Comparison of ENCODE assay signal across 14 cellular contexts in the genomic region with DNA sequence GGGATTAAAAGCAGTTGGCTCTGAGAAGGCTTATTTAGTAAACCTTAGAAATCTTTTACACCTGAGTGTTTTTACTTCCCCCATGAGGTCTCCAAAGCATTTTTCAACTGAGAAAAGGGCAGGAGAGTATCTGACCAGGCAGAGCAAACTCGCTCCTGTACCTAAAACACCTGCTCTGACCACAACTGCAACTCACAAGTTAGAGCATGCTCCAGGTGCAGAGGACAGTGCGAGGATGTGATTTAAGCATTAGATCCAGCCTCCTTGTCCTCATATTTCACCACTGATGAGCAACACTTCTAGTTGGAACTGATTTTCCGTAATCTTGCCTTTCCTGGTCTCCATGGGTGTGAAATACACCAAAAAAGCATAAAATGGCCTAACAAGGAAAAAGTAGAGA.
"Had no signal": no experiment of that assay in that cellular context is flagged by ENCODE, and none has a peak within 500 bp of the region (broad histone marks: within the 10 kb centered on the region; RNA-seq: fewer than 3 reads in every experiment).

No MANE protein-coding gene starts in this region.

- DNase-seq: activated CD4-positive, alpha-beta memory T cell treated with anti-CD3 and anti-CD28 coated beads, Interleukin-2, amount 10 ng/mL, durations not matched to agents 7 days and 5 days; activated naive CD8-positive, alpha-beta T cell treated with anti-CD3 and anti-CD28 coated beads, Interleukin-2, amount 10 ng/mL, durations not matched to agents 7 days and 5 days; activated T-cell treated with anti-CD3 and anti-CD28 coated beads, Interleukin-2, amount 50 U/mL, for 72 hours; anterior cingulate cortex; gastrocnemius medialis; heart right ventricle; left lung; nephron progenitor cell; ovary; stimulated activated CD4-positive, alpha-beta T cell treated with anti-CD3 and anti-CD28 coated beads, Interleukin-15, amount 100 ng/mL, for 24 hours; stimulated activated CD4-positive, alpha-beta T cell treated with anti-CD3 and anti-CD28 coated beads, Interleukin-4, amount 100 ng/mL, for 24 hours; stomach; uterus had no signal

- H3K27me3 ChIP-seq: gastrocnemius medialis, heart right ventricle, left lung, ovary, stomach, uterus had no signal

- H3K4me3 ChIP-seq: gastrocnemius medialis, heart right ventricle, left lung, ovary, stomach, thoracic aorta, uterus had no signal

- H3K4me1 ChIP-seq: gastrocnemius medialis, heart right ventricle, left lung, uterus had no signal

- H3K9me3 ChIP-seq: gastrocnemius medialis, ovary, thoracic aorta, uterus had no signal

- H3K36me3 ChIP-seq: gastrocnemius medialis, heart right ventricle, left lung, ovary, stomach, thoracic aorta, uterus had no signal

- H3K27ac ChIP-seq: gastrocnemius medialis, heart right ventricle, left lung, ovary, thoracic aorta, uterus had no signal
